In the genomic region with DNA sequence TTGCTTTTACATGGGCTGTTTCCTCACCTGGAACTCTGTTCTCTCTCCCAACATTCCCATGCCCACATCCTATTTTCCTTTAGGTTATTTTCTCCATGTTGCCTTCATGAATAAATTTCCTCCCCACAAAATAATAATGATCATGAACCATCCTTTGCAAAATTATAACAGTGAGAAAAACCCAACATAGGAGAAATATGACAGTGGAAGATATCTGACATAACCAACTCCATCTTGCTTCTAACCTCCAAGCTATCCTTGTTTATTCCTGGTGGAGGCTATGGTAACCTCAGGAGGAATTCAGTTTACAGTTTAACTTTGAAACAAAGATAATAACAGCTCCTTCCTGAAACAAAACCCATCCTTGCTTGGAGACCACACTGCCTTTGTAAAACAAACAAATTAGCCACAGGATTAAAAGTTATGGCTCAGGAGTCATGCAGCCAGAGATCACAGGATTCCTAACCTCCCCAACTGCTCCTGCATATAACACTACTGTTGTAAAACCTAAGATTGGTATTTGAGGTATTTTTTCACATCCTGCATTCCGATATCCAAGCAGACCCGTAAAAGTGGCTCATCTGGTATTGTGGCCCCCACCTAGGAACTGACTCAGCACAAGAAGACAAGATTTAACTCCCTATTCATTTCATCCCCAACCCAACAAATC, we compare ENCODE assay signal across 20 cellular contexts.
DNase-seq lines count a peak whose midpoint lies in the region; ATAC-seq, FAIRE-seq and TF ChIP-seq lines count a peak whose summit lies in the region.
"Had no signal": no experiment of that assay in that cellular context is flagged by ENCODE, and none has a peak within 500 bp of the region (broad histone marks: within the 10 kb centered on the region; RNA-seq: fewer than 3 reads in every experiment).

No MANE protein-coding gene starts in this region.

- no peaks in the 10 kb centered on the region for H3K36me3 ChIP-seq in GM23338 (ENCODE audit: insufficient read depth)
- no peaks in the 10 kb centered on the region for H3K36me3 ChIP-seq in small intestine (ENCODE audit: control insufficient read depth in 2 of 2, insufficient read depth in 2 of 2, low read length in 2 of 2)
- H3K36me3 ChIP-seq: adrenal gland, HAP-1, heart left ventricle, neural progenitor cell, thoracic aorta had no signal

- peak overlapping the region; percentile 29; the same call in 1 of the 2 replicates for H3K27ac Mint-ChIP-seq in GM23338
- H3K27ac Mint-ChIP-seq: neural progenitor cell had no signal

- no peak overlapping the region for H3K4me3 Mint-ChIP-seq in GM23338
- H3K4me3 Mint-ChIP-seq: neural progenitor cell had no signal

- H4K20me1 ChIP-seq in GM23338 (replicated peaks; ENCODE audit: insufficient read depth) = no peaks in the 10 kb centered on the region

- no peaks in the 10 kb centered on the region for H3F3A ChIP-seq in GM23338 (replicated peaks; ENCODE audit: low read depth)

- H2AFZ ChIP-seq in GM23338 = no peak overlapping the region
- H2AFZ ChIP-seq: neural progenitor cell had no signal

- H3K4me3 ChIP-seq in GM23338 = no peak overlapping the region
- H3K4me3 ChIP-seq in fibroblast of villous mesenchyme (ENCODE audit: low read depth, low read length) = no peak overlapping the region
- no peak overlapping the region for H3K4me3 ChIP-seq in skeletal muscle cell (ENCODE audit: low read depth, low read length)
- no peak overlapping the region for H3K4me3 ChIP-seq in small intestine (ENCODE audit: low read depth in 1 of 2, low read length in 2 of 2)
- no peak overlapping the region for H3K4me3 ChIP-seq in foreskin fibroblast (ENCODE audit: low read depth in 1 of 2, low read length in 2 of 2)
- H3K4me3 ChIP-seq: adrenal gland, HAP-1, heart left ventricle, neural progenitor cell, thoracic aorta had no signal

- no peaks in the 10 kb centered on the region for H3K79me2 ChIP-seq in GM23338 (replicated peaks; ENCODE audit: insufficient read depth)

- FAIRE-seq in RCC 7860 (lab: Jason Lieb, UNC) (peak; percentile 93), small intestine (lab: Jason Lieb, UNC) (no peak)

- H3K36me3 Mint-ChIP-seq in GM23338 (ENCODE audit: low read depth) = peaks cover 5% of the 10 kb centered on the region; the same call in 1 of the 3 replicates
- H3K36me3 Mint-ChIP-seq: neural progenitor cell had no signal

- peak overlapping the region; percentile 78 for H3K27ac ChIP-seq in GM23338 (ENCODE audit: low read depth)
- H3K27ac ChIP-seq in small intestine (ENCODE audit: low read depth in 1 of 2, low read length in 1 of 2) = no peak overlapping the region
- H3K27ac ChIP-seq: adrenal gland, heart left ventricle, neural progenitor cell, thoracic aorta had no signal

- ATAC-seq in GM23338 = peak; percentile 46; the same call in 2 of the 3 replicates
- ATAC-seq: heart left ventricle, left colon had no signal

- H3K4me1 ChIP-seq in GM23338 (ENCODE audit: insufficient read depth) (peaks cover 4% of the 10 kb centered on the region; the same call in 1 of the 2 replicates), small intestine (ENCODE audit: control insufficient read depth in 2 of 2, insufficient read depth in 1 of 2, low read depth in 1 of 2, low read length in 1 of 2) (no peaks in the 10 kb centered on the region)
- H3K4me1 ChIP-seq: adrenal gland, HAP-1, heart left ventricle had no signal

- H3K4me2 ChIP-seq in GM23338 = no peak overlapping the region
- H3K4me2 ChIP-seq: neural progenitor cell had no signal

- H3K4me1 Mint-ChIP-seq in GM23338 = peaks cover 21% of the 10 kb centered on the region
- H3K4me1 Mint-ChIP-seq: neural progenitor cell had no signal

- TF ChIP-seq CTCF in GM23338 (conservative IDR thresholded peaks at IDR 0.05; ENCODE audit: low read depth in 2 of 2) = no peak
- no peak for TF ChIP-seq CTCF in fibroblast of villous mesenchyme (IDR thresholded peaks at IDR 0.05; ENCODE audit: insufficient read depth, low read depth, low read length)
- TF ChIP-seq CTCF in foreskin fibroblast (IDR thresholded peaks at IDR 0.05; ENCODE audit: low read depth, low read length) = no peak

- H3K27me3 ChIP-seq in GM23338 (ENCODE audit: insufficient read depth) (no peaks in the 10 kb centered on the region), small intestine (ENCODE audit: control insufficient read depth in 2 of 2, insufficient read depth in 2 of 2, low read length in 2 of 2) (no peaks in the 10 kb centered on the region)
- H3K27me3 ChIP-seq: adrenal gland, heart left ventricle, neural progenitor cell had no signal

- H3K9me3 Mint-ChIP-seq in GM23338 = peaks cover 10% of the 10 kb centered on the region; the same call in 2 of the 3 replicates

- H3K27me3 Mint-ChIP-seq in GM23338 (ENCODE audit: insufficient read depth, low read depth, poor library complexity) = peaks cover 2% of the 10 kb centered on the region

- H3K9me3 ChIP-seq in small intestine (ENCODE audit: control insufficient read depth, low read depth) = peaks cover 2% of the 10 kb centered on the region
- H3K9me3 ChIP-seq: adrenal gland, HAP-1 had no signal

- DNase-seq in GM23338 (ENCODE audit: low spot score) = peak; percentile 60
- DNase-seq in RCC 7860 (ENCODE audit: low spot score) = peak; percentile 98
- DNase-seq in fibroblast of villous mesenchyme (ENCODE audit: low read depth) = peak; percentile 33
- DNase-seq in skeletal muscle cell (ENCODE audit: low read depth) = peak; percentile 7
- DNase-seq in NCI-H2171 (lab: John Stamatoyannopoulos, UW) = no peak
- DNase-seq in NCI-H146 (lab: John Stamatoyannopoulos, UW) = no peak
- no peak for DNase-seq in small intestine
- no peak for DNase-seq in foreskin fibroblast
- DNase-seq: activated CD8-positive, alpha-beta memory T cell treated with anti-CD3 and anti-CD28 coated beads, Interleukin-2, amount 50 U/mL, for 4 hours; activated effector memory CD4-positive, alpha-beta T cell treated with Interleukin-2 at 50 U/mL for 16 hours; adrenal gland; C1 segment of cervical spinal cord; central memory CD4-positive, alpha-beta T cell; effector CD4-positive, alpha-beta T cell; heart left ventricle; left colon; NCI-H526 treated with DMSO at 0.1 percent for 48 hours had no signal

- H3K9me2 ChIP-seq in GM23338 (ENCODE audit: insufficient read depth) = 0 out of 2 replicates have a peak, but pooled peaks cover 3% of the 10 kb centered on the region

- 66 to 76% (median 71%) methylated on average over 2 of the region's 2 CpGs for WGBS in small intestine, 3 donors

TF ChIP-seq in GM23338, 12 proteins besides CTCF, POLR2A, EP300 and RAD21 (continues in another document):
- TF ChIP-seq POLR2AphosphoS5 (IDR thresholded peaks at IDR 0.05; ENCODE audit: low read depth) = no peak
- TF ChIP-seq, protein P1, sequence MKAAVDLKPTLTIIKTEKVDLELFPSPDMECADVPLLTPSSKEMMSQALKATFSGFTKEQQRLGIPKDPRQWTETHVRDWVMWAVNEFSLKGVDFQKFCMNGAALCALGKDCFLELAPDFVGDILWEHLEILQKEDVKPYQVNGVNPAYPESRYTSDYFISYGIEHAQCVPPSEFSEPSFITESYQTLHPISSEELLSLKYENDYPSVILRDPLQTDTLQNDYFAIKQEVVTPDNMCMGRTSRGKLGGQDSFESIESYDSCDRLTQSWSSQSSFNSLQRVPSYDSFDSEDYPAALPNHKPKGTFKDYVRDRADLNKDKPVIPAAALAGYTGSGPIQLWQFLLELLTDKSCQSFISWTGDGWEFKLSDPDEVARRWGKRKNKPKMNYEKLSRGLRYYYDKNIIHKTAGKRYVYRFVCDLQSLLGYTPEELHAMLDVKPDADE (IDR thresholded peaks at IDR 0.05) = no peak

Comparison
In these comparisons a context has a peak if more than half of its experiments do, and no peak if none do; other contexts are left out.
1. DNase-seq: peak in GM23338 (single experiment), RCC 7860 (single experiment), fibroblast of villous mesenchyme (single experiment) and skeletal muscle cell (single experiment); none in NCI-H2171 (single experiment), NCI-H146 (single experiment), small intestine (single experiment) and foreskin fibroblast (0 of 2).